In genomic region chr17:72123964-72124791, GRCh38 we compare ENCODE assay signal across 11 cellular contexts. TPM values are rescaled to one million over a fixed set of nuclear protein-coding genes. Genes with fewer than 3 reads are reported as not detected.
DNase-seq lines count a peak whose midpoint lies in the region; ATAC-seq and TF ChIP-seq lines count a peak whose summit lies in the region.
"Had no signal": no experiment of that assay in that cellular context is flagged by ENCODE, and none has a peak within 500 bp of the region (broad histone marks: within the 10 kb centered on the region; RNA-seq: fewer than 3 reads in every experiment).

No MANE protein-coding gene starts in this region.

- POLR2A ChIA-PET in AG04450 (lab: Yijun Ruan, JAX) (interaction anchor here (0.7 kb wide), 1 partner anchor 427 kb away, joined by 3 read pairs; no protein-coding TSS in a partner anchor), Panc1 (lab: Charles Lee) (interaction anchor here (0.5 to 0.9 kb wide), 3 partner anchors 31 to 406 kb away, joined by 3 to 5 read pairs (median 5); no protein-coding TSS in a partner anchor)

- peaks cover 18% of the 10 kb centered on the region for H3K36me3 ChIP-seq in Panc1 (ENCODE audit: control insufficient read depth, insufficient read depth, low read length)

- peaks cover 18% of the 10 kb centered on the region for H3K27me3 Mint-ChIP-seq in osteocyte (ENCODE audit: unreplicated experiment)
- peaks cover 47% of the 10 kb centered on the region for H3K27me3 Mint-ChIP-seq in activated CD8-positive, alpha-beta memory T cell treated with anti-CD3 and anti-CD28 coated beads, Interleukin-2, amount 10 ng/mL, durations not matched to agents 7 days and 5 days

- no peak for TF ChIP-seq CTCF in AG04450 (IDR thresholded peaks at IDR 0.05; ENCODE audit: low read depth, low read length)
- TF ChIP-seq CTCF in Panc1 (IDR thresholded peaks at IDR 0.05): no peak
- no peak for TF ChIP-seq CTCF in epithelial cell of esophagus (IDR thresholded peaks at IDR 0.05; ENCODE audit: insufficient read depth, low read depth, low read length, missing control alignments)
- TF ChIP-seq CTCF in osteocyte (IDR thresholded peaks at IDR 0.05): no peak

- H3K27me3 ChIP-seq in AG04450 (ENCODE audit: control insufficient read depth, insufficient read depth, low read length) (no peaks in the 10 kb centered on the region), Panc1 (ENCODE audit: control insufficient read depth, insufficient read depth, low read length) (no peaks in the 10 kb centered on the region)

- H3K27ac Mint-ChIP-seq in osteocyte (ENCODE audit: unreplicated experiment): no peak overlapping the region
- H3K27ac Mint-ChIP-seq in activated CD8-positive, alpha-beta memory T cell treated with anti-CD3 and anti-CD28 coated beads, Interleukin-2, amount 10 ng/mL, durations not matched to agents 7 days and 5 days: no peak overlapping the region
- H3K27ac Mint-ChIP-seq: naive thymus-derived CD8-positive, alpha-beta T cell had no signal

- CTCF ChIA-PET in AG04450 (lab: Charles Lee): interaction anchor here (1.1 to 2.1 kb wide), 4 partner anchors 414 to 1357 kb away, joined by 3 to 13 read pairs (median 4); no protein-coding TSS in a partner anchor
- CTCF ChIA-PET in Panc1 (lab: Charles Lee): interaction anchor here (0.7 kb wide), 1 partner anchor 272 kb away, joined by 8 read pairs; no protein-coding TSS in a partner anchor
- CTCF ChIA-PET in activated CD8-positive, alpha-beta memory T cell treated with anti-CD3 and anti-CD28 coated beads, Interleukin-2, amount 10 ng/mL, durations not matched to agents 7 days and 5 days (lab: Charles Lee): no interaction called here

- peak overlapping the region; percentile 64 for H3K4me3 Mint-ChIP-seq in osteocyte (ENCODE audit: unreplicated experiment)
- H3K4me3 Mint-ChIP-seq in activated CD8-positive, alpha-beta memory T cell treated with anti-CD3 and anti-CD28 coated beads, Interleukin-2, amount 10 ng/mL, durations not matched to agents 7 days and 5 days: no peak overlapping the region

- peaks cover 35% of the 10 kb centered on the region for H3K4me1 Mint-ChIP-seq in osteocyte (ENCODE audit: unreplicated experiment)
- peaks cover 4% of the 10 kb centered on the region for H3K4me1 Mint-ChIP-seq in activated CD8-positive, alpha-beta memory T cell treated with anti-CD3 and anti-CD28 coated beads, Interleukin-2, amount 10 ng/mL, durations not matched to agents 7 days and 5 days

- no TSS peak for BruUV-seq in Panc1 (replicated peaks; lab: Mats Ljungman, UMichigan)

- intact Hi-C loops in Panc1 (cut with micrococcal nuclease; ENCODE audit: unreplicated experiment): loop anchor here (2.0 to 10.0 kb wide), 6 partner anchors 211 to 417 kb away; no protein-coding TSS in a partner anchor

- peaks cover 54% of the 10 kb centered on the region for H3K4me1 ChIP-seq in Panc1 (ENCODE audit: control insufficient read depth, insufficient read depth, low read length)

- no peaks in the 10 kb centered on the region for H3K36me3 Mint-ChIP-seq in osteocyte (ENCODE audit: unreplicated experiment)
- H3K36me3 Mint-ChIP-seq in activated CD8-positive, alpha-beta memory T cell treated with anti-CD3 and anti-CD28 coated beads, Interleukin-2, amount 10 ng/mL, durations not matched to agents 7 days and 5 days: peaks cover 6% of the 10 kb centered on the region
- H3K36me3 Mint-ChIP-seq: CD4-positive, CD25-positive, alpha-beta regulatory T cell had no signal

- H3K9me3 ChIP-seq in AG04450 (ENCODE audit: control insufficient read depth, insufficient read depth, low read length) (no peaks in the 10 kb centered on the region; the same call in 1 of the 2 replicates), Panc1 (ENCODE audit: control insufficient read depth, insufficient read depth, low read depth, low read length) (no peaks in the 10 kb centered on the region)

- H3K9me3 Mint-ChIP-seq in osteocyte (ENCODE audit: unreplicated experiment): no peaks in the 10 kb centered on the region
- no peaks in the 10 kb centered on the region for H3K9me3 Mint-ChIP-seq in activated CD8-positive, alpha-beta memory T cell treated with anti-CD3 and anti-CD28 coated beads, Interleukin-2, amount 10 ng/mL, durations not matched to agents 7 days and 5 days (ENCODE audit: low read depth)

- H3K27ac ChIP-seq in AG04450 (ENCODE audit: low read depth, low read length): no peak overlapping the region
- peak overlapping the region; percentile 91 for H3K27ac ChIP-seq in Panc1 (ENCODE audit: low read length)

- in situ Hi-C loops in Panc1 (cut with HindIII; ENCODE audit: low pct_unique_long_range_greater_than_20kb, low sequenced_read_pairs): no loop called here

- ATAC-seq in Panc1: peak; percentile 7
- no peak for ATAC-seq in HG02763 (IDR thresholded peaks at IDR 0.05; ENCODE audit: unreplicated experiment)
- ATAC-seq in activated CD8-positive, alpha-beta memory T cell treated with anti-CD3 and anti-CD28 coated beads, Interleukin-2, amount 10 ng/mL, durations not matched to agents 7 days and 5 days: no peak
- ATAC-seq: naive thymus-derived CD8-positive, alpha-beta T cell had no signal

- DNase-seq in AG04450 (ENCODE audit: low read depth, low spot score) (no peak), Panc1 (ENCODE audit: low read depth, low spot score) (no peak), epithelial cell of esophagus (ENCODE audit: low read depth) (peak; percentile 24), osteocyte (ENCODE audit: extremely low spot score, unreplicated experiment) (no peak), RKO (ENCODE audit: low spot score) (no peak), SK-N-DZ (ENCODE audit: low spot score) (no peak)
- no peak for DNase-seq in activated CD8-positive, alpha-beta memory T cell treated with anti-CD3 and anti-CD28 coated beads, Interleukin-2, amount 10 ng/mL, durations not matched to agents 7 days and 5 days
- DNase-seq: CD4-positive, CD25-positive, alpha-beta regulatory T cell; naive thymus-derived CD8-positive, alpha-beta T cell; NCI-H1048 had no signal

- H3K4me3 ChIP-seq in AG04450 (ENCODE audit: low read depth, low read length) (peak overlapping the region; percentile 43), Panc1 (ENCODE audit: low read depth in 2 of 2, low read length in 2 of 2) (peak overlapping the region; percentile 63 to 89), epithelial cell of esophagus (ENCODE audit: low read length) (no peak overlapping the region)

RNA-seq across cellular contexts. Expression of gene SOX9, which starts 3.4 kb away (rescaled TPM):
- 5.5 and 6.0 TPM in 2 replicates for polyA plus RNA-seq in AG04450 (2011; rRNA removed)
- polyA minus RNA-seq in AG04450 (2011; rRNA and poly(A)+ RNA removed): 5.0 and 6.3 TPM in 2 replicates
- 79.5 TPM for total RNA-seq in Panc1 (2021; ENCODE audit: unreplicated experiment)
- 63.0 TPM for polyA plus RNA-seq in Panc1 (2012; ENCODE audit: insufficient read length)
- total RNA-seq in osteocyte: 1.8 and 1.9 TPM in 2 replicates
- total RNA-seq in activated CD8-positive, alpha-beta memory T cell treated with anti-CD3 and anti-CD28 coated beads, Interleukin-2, amount 10 ng/mL, durations not matched to agents 7 days and 5 days: not detected
- 0.27 and 1.4 TPM in 2 replicates for polyA plus RNA-seq in SK-N-DZ (2014; cell fraction: cytosol; rRNA removed)
- polyA plus RNA-seq in SK-N-DZ (2014; cell fraction: nucleus; rRNA removed): 0.33 and 0.51 TPM in 2 replicates
- total RNA-seq: CD4-positive, CD25-positive, alpha-beta regulatory T cell; naive thymus-derived CD8-positive, alpha-beta T cell had no signal
- polyA plus RNA-seq: CD4-positive, CD25-positive, alpha-beta regulatory T cell; naive thymus-derived CD8-positive, alpha-beta T cell had no signal

Comparison
In these comparisons a context has a peak if more than half of its experiments do, and no peak if none do; other contexts are left out.
1. RNA of gene SOX9, which starts 3.4 kb away (total RNA-seq): 79.5 TPM in Panc1 (single experiment); 1.8 to 1.9 TPM in osteocyte and not detected in activated CD8-positive, alpha-beta memory T cell treated with anti-CD3 and anti-CD28 coated beads, Interleukin-2, amount 10 ng/mL, durations not matched to agents 7 days and 5 days; every median in the first group is over 10 times any median in the second.